In genomic region chr20:59032713-59033059, GRCh38 we compare ENCODE assay signal across 9 cellular contexts. TPM values are rescaled to one million over a fixed set of nuclear protein-coding genes. Genes with fewer than 3 reads are reported as not detected.
DNase-seq lines count a peak whose midpoint lies in the region; ATAC-seq and TF ChIP-seq lines count a peak whose summit lies in the region.
"Had no signal": no experiment of that assay in that cellular context is flagged by ENCODE, and none has a peak within 500 bp of the region (broad histone marks: within the 10 kb centered on the region; RNA-seq: fewer than 3 reads in every experiment).

No MANE protein-coding gene starts in this region.

- H3K4me1 ChIP-seq in esophagus muscularis mucosa, result peaks cover 35 to 49% (median 46%) of the 10 kb centered on the region in 4 donors

- TF ChIP-seq POLR2A in esophagus muscularis mucosa (IDR thresholded peaks at IDR 0.05; ENCODE audit: low read depth), result no peak

- H3K27me3 ChIP-seq in esophagus muscularis mucosa, result no peaks in the 10 kb centered on the region

- peak overlapping the region; percentile 94 for H3K4me3 Mint-ChIP-seq in osteocyte (ENCODE audit: unreplicated experiment)

- H3K4me1 Mint-ChIP-seq in osteocyte (ENCODE audit: unreplicated experiment), result peaks cover 51% of the 10 kb centered on the region

- peak overlapping the region; percentile 92 for H3K27ac Mint-ChIP-seq in osteocyte (ENCODE audit: unreplicated experiment)

- peaks cover 46% of the 10 kb centered on the region for H3K36me3 Mint-ChIP-seq in osteocyte (ENCODE audit: unreplicated experiment)

- H3K9me3 ChIP-seq in esophagus muscularis mucosa, result no peaks in the 10 kb centered on the region

- peaks cover 33 to 67% (median 52%) of the 10 kb centered on the region in 4 donors for H3K36me3 ChIP-seq in esophagus muscularis mucosa

- no peaks in the 10 kb centered on the region for H3K9me3 Mint-ChIP-seq in osteocyte (ENCODE audit: unreplicated experiment)

- intact Hi-C loops in esophagus muscularis mucosa (cut with DNase I), result loop anchor here (5.0 to 10.0 kb wide), 3 partner anchors 50 to 728 kb away; partner anchors contain the start of genes NELFCD and RAB22A

- ATAC-seq in HG03354 (IDR thresholded peaks at IDR 0.05; ENCODE audit: poor library complexity, severe bottlenecking, unreplicated experiment), result peak; percentile 55
- ATAC-seq in esophagus mucosa, result no peak

- no peaks in the 10 kb centered on the region for H3K27me3 Mint-ChIP-seq in osteocyte (ENCODE audit: unreplicated experiment)

- peak overlapping the region; percentile 79 to 89 (median 86) for H3K4me3 ChIP-seq in esophagus muscularis mucosa

- DNase-seq in D341Med (ENCODE audit: low spot score), result peak; percentile 62
- DNase-seq in SHP77 treated with DMSO at 0.1 percent for 48 hours (lab: John Stamatoyannopoulos, UW), result peak; percentile 81
- DNase-seq in esophagus muscularis mucosa (ENCODE audit: extremely low spot score), result no peak
- no peak for DNase-seq in osteocyte (ENCODE audit: extremely low spot score, unreplicated experiment)
- DNase-seq in occipital lobe (lab: John Stamatoyannopoulos, UW), result no peak
- no peak for DNase-seq in hippocampal formation (lab: John Stamatoyannopoulos, UW)

- no peak for TF ChIP-seq EP300 in esophagus muscularis mucosa (IDR thresholded peaks at IDR 0.05)

- WGBS in esophagus muscularis mucosa, result 1% methylated on average over 10 of the region's 13 CpGs

- peak overlapping the region; percentile 87 to 93 (median 90) for H3K27ac ChIP-seq in esophagus muscularis mucosa (replicated peaks in 1 of 4)

- TF ChIP-seq CTCF in esophagus muscularis mucosa (IDR thresholded peaks at IDR 0.05) (peak in 1 of 3 experiments; percentile 52), osteocyte (IDR thresholded peaks at IDR 0.05) (peak; percentile 32)

RNA-seq across cellular contexts. Expression of gene ATP5F1E, which starts 0.6 kb away (rescaled TPM):
- total RNA-seq in esophagus muscularis mucosa (10 to 100 TPM; 30.8 to 44.0 (median 37.2) TPM), osteocyte (66.7 and 68.2 TPM in 2 replicates), occipital lobe (28.7 TPM), esophagus mucosa (60.8 TPM)

RNA-seq across cellular contexts. Expression of gene PRELID3B, which starts 9.9 kb away (rescaled TPM):
- total RNA-seq in esophagus muscularis mucosa (10 to 100 TPM; 32.0 to 48.4 (median 36.6) TPM), osteocyte (38.8 and 45.1 TPM in 2 replicates), occipital lobe (61.3 TPM), esophagus mucosa (62.5 TPM)

RNA-seq across cellular contexts. Expression of gene TUBB1, which starts 13.5 kb away (rescaled TPM):
- total RNA-seq in esophagus muscularis mucosa (under 1 TPM in 2 of 4 donors, not detected in 2; under 0.01 to 0.83 TPM), osteocyte (not detected in 2 replicates), occipital lobe (0.47 TPM), esophagus mucosa (not detected)
- total RNA-seq: activated CD8-positive, alpha-beta memory T cell treated with anti-CD3 and anti-CD28 coated beads for 36 hours had no signal

RNA-seq across cellular contexts. Expression of gene CTSZ, which starts 25.6 kb away (rescaled TPM):
- 100 to 1,000 TPM; 136 to 267 (median 190) TPM for total RNA-seq in esophagus muscularis mucosa
- total RNA-seq in osteocyte, result 17.2 and 17.5 TPM in 2 replicates
- 12.2 TPM for total RNA-seq in occipital lobe
- 23.8 TPM for total RNA-seq in esophagus mucosa

RNA-seq across cellular contexts. Expression of gene NELFCD, which starts 51.6 kb away (rescaled TPM):
- total RNA-seq in esophagus muscularis mucosa, result 10 to 100 TPM; 30.5 to 41.5 (median 34.9) TPM
- 60.9 and 64.5 TPM in 2 replicates for total RNA-seq in osteocyte
- 45.7 TPM for total RNA-seq in occipital lobe
- 35.8 TPM for total RNA-seq in esophagus mucosa

Comparison
In these comparisons a context has a peak if more than half of its experiments do, and no peak if none do; other contexts are left out.
1. DNase-seq: peak in D341Med (single experiment) and SHP77 treated with DMSO at 0.1 percent for 48 hours (single experiment); none in esophagus muscularis mucosa (single experiment), osteocyte (single experiment), occipital lobe (single experiment) and hippocampal formation (0 of 2).